ENCODE assay signal across 9 cellular contexts in genomic region chr9:110126457-110126856, GRCh38.
DNase-seq lines count a peak whose midpoint lies in the region; ATAC-seq and TF ChIP-seq lines count a peak whose summit lies in the region.
"Had no signal": no experiment of that assay in that cellular context is flagged by ENCODE, and none has a peak within 500 bp of the region (broad histone marks: within the 10 kb centered on the region; RNA-seq: fewer than 3 reads in every experiment).

No MANE protein-coding gene starts in this region.

- ATAC-seq in naive thymus-derived CD8-positive, alpha-beta T cell: peak; percentile 39 to 42
- ATAC-seq in HG02623 (IDR thresholded peaks at IDR 0.05; ENCODE audit: unreplicated experiment): no peak
- no peak for ATAC-seq in HG03520 (IDR thresholded peaks at IDR 0.05; ENCODE audit: unreplicated experiment)
- ATAC-seq in HG03097 (IDR thresholded peaks at IDR 0.05; ENCODE audit: low FRiP score, unreplicated experiment): no peak

- H3K9me3 ChIP-seq in colonic mucosa: no peaks in the 10 kb centered on the region
- H3K9me3 ChIP-seq in CD8-positive, alpha-beta memory T cell (ENCODE audit: low read length): no peaks in the 10 kb centered on the region

- intact Hi-C loops in colonic mucosa (cut with DNase I): no loop called here

- H3K27me3 ChIP-seq in ACC112 (ENCODE audit: insufficient read depth, low read length) (no peaks in the 10 kb centered on the region), colonic mucosa (no peaks in the 10 kb centered on the region)
- H3K27me3 ChIP-seq in CD8-positive, alpha-beta memory T cell (ENCODE audit: insufficient read depth, low read length, poor library complexity, severe bottlenecking): no peaks in the 10 kb centered on the region

- H3K4me1 ChIP-seq in ACC112 (ENCODE audit: control insufficient read depth, insufficient read depth, low read length, unreplicated experiment) (peaks cover 93% of the 10 kb centered on the region), colonic mucosa (peaks cover 5% of the 10 kb centered on the region)
- H3K4me1 ChIP-seq in CD8-positive, alpha-beta memory T cell (ENCODE audit: insufficient read depth, low read length): peaks cover 4% of the 10 kb centered on the region

- H3K4me3 ChIP-seq in ACC112 (ENCODE audit: low read depth, low read length): peak overlapping the region; percentile 60
- peak overlapping the region; percentile 13 for H3K4me3 ChIP-seq in colonic mucosa
- no peak overlapping the region for H3K4me3 ChIP-seq in CD8-positive, alpha-beta memory T cell (ENCODE audit: low read length)

- H3K9ac ChIP-seq in colonic mucosa (ENCODE audit: low read depth in 2 of 2, low read length in 2 of 2): peak overlapping the region in 1 of 2 donors; percentile 56

- H2AFZ ChIP-seq in ACC112 (ENCODE audit: low read length, unreplicated experiment): no peak overlapping the region

- H3K27ac ChIP-seq in ACC112 (ENCODE audit: low read depth, low read length): peak overlapping the region; percentile 94
- peak overlapping the region; percentile 71 for H3K27ac ChIP-seq in colonic mucosa
- H3K27ac ChIP-seq in CD8-positive, alpha-beta memory T cell (ENCODE audit: low read depth, low read length): no peak overlapping the region

- TF ChIP-seq CTCF in colonic mucosa (IDR thresholded peaks at IDR 0.05): no peak

- H3K79me2 ChIP-seq in ACC112 (ENCODE audit: control insufficient read depth, insufficient read depth, low read length, unreplicated experiment): peaks cover 99% of the 10 kb centered on the region

- peaks cover 14 to 70% (median 19%) of the 10 kb centered on the region in 4 donors for H3K4me1 Mint-ChIP-seq in naive thymus-derived CD8-positive, alpha-beta T cell
- peaks cover 7 to 11% (median 10%) of the 10 kb centered on the region in 3 donors for H3K4me1 Mint-ChIP-seq in CD8-positive, alpha-beta memory T cell

- no peaks in the 10 kb centered on the region for H3K9me3 Mint-ChIP-seq in naive thymus-derived CD8-positive, alpha-beta T cell
- H3K9me3 Mint-ChIP-seq in CD8-positive, alpha-beta memory T cell: no peaks in the 10 kb centered on the region

- H3K27ac Mint-ChIP-seq in naive thymus-derived CD8-positive, alpha-beta T cell: peak overlapping the region; percentile 20 to 82 (median 73)
- peak overlapping the region in 1 of 8 donors; percentile 33 for H3K27ac Mint-ChIP-seq in CD8-positive, alpha-beta memory T cell

- H3K36me3 Mint-ChIP-seq in naive thymus-derived CD8-positive, alpha-beta T cell: no peaks in the 10 kb centered on the region
- no peaks in the 10 kb centered on the region for H3K36me3 Mint-ChIP-seq in CD8-positive, alpha-beta memory T cell

- H3K36me3 ChIP-seq in ACC112 (ENCODE audit: insufficient read depth, low read length): no peaks in the 10 kb centered on the region
- H3K36me3 ChIP-seq in colonic mucosa: no peaks in the 10 kb centered on the region
- H3K36me3 ChIP-seq in CD8-positive, alpha-beta memory T cell (ENCODE audit: insufficient read depth, low read length): no peaks in the 10 kb centered on the region

- peak overlapping the region in 9 of 10 donors; percentile 32 to 68 (median 64) for H3K4me3 Mint-ChIP-seq in naive thymus-derived CD8-positive, alpha-beta T cell
- H3K4me3 Mint-ChIP-seq in CD8-positive, alpha-beta memory T cell: peak overlapping the region in 2 of 7 donors; percentile 15 to 17

- H3K27me3 Mint-ChIP-seq in naive thymus-derived CD8-positive, alpha-beta T cell: no peaks in the 10 kb centered on the region
- peaks cover 0 to 2% of the 10 kb centered on the region in 2 donors for H3K27me3 Mint-ChIP-seq in CD8-positive, alpha-beta memory T cell

- CTCF ChIA-PET in CD8-positive, alpha-beta memory T cell (lab: Charles Lee): no interaction called here

- POLR2A ChIA-PET in naive thymus-derived CD8-positive, alpha-beta T cell (lab: Charles Lee): interaction anchor here (1.4 kb wide), 1 partner anchor 16 kb away, joined by 3 read pairs; no protein-coding TSS in a partner anchor
- POLR2A ChIA-PET in CD8-positive, alpha-beta memory T cell (lab: Charles Lee): no interaction called here

- DNase-seq in Kasumi-1 (lab: John Stamatoyannopoulos, UW) (peak; percentile 41 to 43), colonic mucosa (no peak)
- peak in 2 of 10 donors; percentile 16 to 19 for DNase-seq in naive thymus-derived CD8-positive, alpha-beta T cell
- no peak for DNase-seq in CD8-positive, alpha-beta memory T cell
- DNase-seq: activated CD4-positive, alpha-beta T cell treated with anti-CD3 and anti-CD28 coated beads for 4 hours had no signal

Comparison
In these comparisons a context has a peak if more than half of its experiments do, and no peak if none do; other contexts are left out.
1. DNase-seq: peak in Kasumi-1 (2 of 2); none in colonic mucosa (single experiment) and CD8-positive, alpha-beta memory T cell (0 of 5).
2. ATAC-seq: peak in naive thymus-derived CD8-positive, alpha-beta T cell (2 of 2); none in HG02623 (single experiment), HG03520 (single experiment) and HG03097 (single experiment).